Comparison of ENCODE assay signal across 20 cellular contexts in genomic region chr9:90936380-90936779, GRCh38.
DNase-seq lines count a peak whose midpoint lies in the region; ATAC-seq and TF ChIP-seq lines count a peak whose summit lies in the region.
"Had no signal": no experiment of that assay in that cellular context is flagged by ENCODE, and none has a peak within 500 bp of the region (broad histone marks: within the 10 kb centered on the region; RNA-seq: fewer than 3 reads in every experiment).

No MANE protein-coding gene starts in this region.

- TF ChIP-seq CTCF in astrocyte of the spinal cord (IDR thresholded peaks at IDR 0.05; ENCODE audit: low read depth, low read length) (no peak), osteoblast (IDR thresholded peaks at IDR 0.05; ENCODE audit: extremely low read depth, low read depth, low read length) (no peak), testis (IDR thresholded peaks at IDR 0.05) (no peak)

- no peaks in the 10 kb centered on the region for H4K20me1 ChIP-seq in osteoblast (ENCODE audit: insufficient read depth, low read length)

- H3K36me3 ChIP-seq in osteoblast (ENCODE audit: insufficient read depth, low read length) (no peaks in the 10 kb centered on the region), testis (ENCODE audit: low read depth, missing control alignments) (no peaks in the 10 kb centered on the region)
- H3K36me3 ChIP-seq: SJSA1 had no signal

- TF ChIP-seq POLR2A in testis (IDR thresholded peaks at IDR 0.05), result no peak

- in situ Hi-C loops in astrocyte of the spinal cord (cut with HindIII; ENCODE audit: low sequenced_read_pairs), result no loop called here

- intact Hi-C loops in testis (cut with DNase I; ENCODE audit: low total_unique reads), result no loop called here

- H3K4me3 ChIP-seq in astrocyte of the spinal cord (ENCODE audit: low read depth, low read length) (no peak overlapping the region), osteoblast (ENCODE audit: insufficient read depth, low read length) (no peak overlapping the region), testis (no peak overlapping the region)
- H3K4me3 ChIP-seq: GM12878, SJSA1 had no signal

- no peak overlapping the region for H3K4me2 ChIP-seq in osteoblast (ENCODE audit: insufficient read depth, low read length)

- H2AFZ ChIP-seq in osteoblast (ENCODE audit: low read length), result no peak overlapping the region

- no peak for ATAC-seq in GM19463 (IDR thresholded peaks at IDR 0.05; ENCODE audit: unreplicated experiment)
- no peak for ATAC-seq in GM18861 (IDR thresholded peaks at IDR 0.05; ENCODE audit: unreplicated experiment)
- ATAC-seq: GM12878, Right ventricle myocardium inferior had no signal

- no peaks in the 10 kb centered on the region for H3K9me3 ChIP-seq in osteoblast (ENCODE audit: low read depth, low read length)
- H3K9me3 ChIP-seq in testis, result no peaks in the 10 kb centered on the region
- H3K9me3 ChIP-seq: Caco-2, SJSA1 had no signal

- H3K79me2 ChIP-seq in osteoblast (ENCODE audit: insufficient read depth, low read length), result no peaks in the 10 kb centered on the region

- H3K4me1 ChIP-seq in osteoblast (ENCODE audit: insufficient read depth, low read length), result peaks cover 3% of the 10 kb centered on the region
- H3K4me1 ChIP-seq in testis, result no peaks in the 10 kb centered on the region
- H3K4me1 ChIP-seq: Caco-2 had no signal

- H3K27me3 ChIP-seq in osteoblast (ENCODE audit: insufficient read depth, low read length) (peaks cover 27% of the 10 kb centered on the region), testis (no peaks in the 10 kb centered on the region)
- H3K27me3 ChIP-seq: SJSA1 had no signal

- H3K27ac ChIP-seq in osteoblast (ENCODE audit: low read depth, low read length), result no peak overlapping the region
- no peak overlapping the region for H3K27ac ChIP-seq in testis
- H3K27ac ChIP-seq: SJSA1 had no signal

- 66 to 77% methylated on average over 5 to 6 of the region's 6 CpGs for WGBS in testis, 2 donors

- peak; percentile 12 for DNase-seq in MV-4-11 (lab: John Stamatoyannopoulos, UW)
- DNase-seq in astrocyte of the spinal cord (ENCODE audit: low read depth, low spot score), result peak; percentile 43
- peak; percentile 91 for DNase-seq in osteoblast (ENCODE audit: insufficient read length, low spot score, missing footprints)
- peak; percentile 59 for DNase-seq in testis
- no peak for DNase-seq in NCI-H1105 (lab: John Stamatoyannopoulos, UW)
- DNase-seq in RPMI8226, result no peak
- DNase-seq: Caco-2; CD4-positive, alpha-beta memory T cell; DMS 273 treated with DMSO at 0.1 percent for 48 hours; GOT3; HCEC 1CT; NCI-H1694 treated with DMSO at 0.1 percent for 48 hours; NCI-H2107; NCI-H446 treated with DMSO at 0.1 percent for 48 hours; NCI-H526 treated with DMSO at 0.1 percent for 48 hours had no signal

Comparison
In these comparisons a context has a peak if more than half of its experiments do, and no peak if none do; other contexts are left out.
1. DNase-seq: peak in MV-4-11 (single experiment), astrocyte of the spinal cord (single experiment), osteoblast (single experiment) and testis (single experiment); none in NCI-H1105 (single experiment) and RPMI8226 (single experiment).